8 cellular contexts compared by ENCODE assay signal in the genomic region with DNA sequence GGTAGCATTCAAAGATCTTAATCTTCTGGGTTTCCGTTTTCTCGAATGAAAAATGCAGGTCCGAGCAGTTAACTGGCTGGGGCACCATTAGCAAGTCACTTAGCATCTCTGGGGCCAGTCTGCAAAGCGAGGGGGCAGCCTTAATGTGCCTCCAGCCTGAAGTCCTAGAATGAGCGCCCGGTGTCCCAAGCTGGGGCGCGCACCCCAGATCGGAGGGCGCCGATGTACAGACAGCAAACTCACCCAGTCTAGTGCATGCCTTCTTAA. TPM values are rescaled to one million over a fixed set of nuclear protein-coding genes. Genes with fewer than 3 reads are reported as not detected.
DNase-seq lines count a peak whose midpoint lies in the region; ATAC-seq and TF ChIP-seq lines count a peak whose summit lies in the region.

A gene (minus strand): TSS at position 235 of the 267 bp plus-strand sequence. CDS start 34,833 bp downstream, outside the sequence.

- peaks cover 10% of the 10 kb centered on the region in 2 experiments for H3K36me3 ChIP-seq in SK-N-SH (replicated peaks in 1 of 2; ENCODE audit: control insufficient read depth in 1 of 2, insufficient read depth in 2 of 2, low read length in 1 of 2)
- peaks cover 4 to 8% of the 10 kb centered on the region in 2 donors for H3K36me3 ChIP-seq in stomach smooth muscle (ENCODE audit: control insufficient read depth in 2 of 2, insufficient read depth in 2 of 2, low read length in 2 of 2)

- TF ChIP-seq EP300 in SK-N-SH (IDR thresholded peaks at IDR 0.05; ENCODE audit: borderline replicate concordance in 1 of 2, low read depth in 1 of 2, low read length in 1 of 2) = no peak

- H3K9me2 ChIP-seq in SK-N-SH = no peaks in the 10 kb centered on the region

- H3K27me3 ChIP-seq in SK-N-SH (ENCODE audit: insufficient read depth) (no peaks in the 10 kb centered on the region), stomach smooth muscle (ENCODE audit: control insufficient read depth in 1 of 2, insufficient read depth in 2 of 2, low read length in 2 of 2) (no peaks in the 10 kb centered on the region)

- no peaks in the 10 kb centered on the region for H3K9me3 ChIP-seq in SK-N-SH
- no peaks in the 10 kb centered on the region for H3K9me3 ChIP-seq in stomach smooth muscle (ENCODE audit: control insufficient read depth in 2 of 2, low read length in 2 of 2)

- no peak for DNase-seq in SK-N-SH
- no peak for DNase-seq in immature natural killer cell
- no peak for DNase-seq in NCI-H2081 treated with DMSO at 0.1 percent for 48 hours (lab: John Stamatoyannopoulos, UW)
- no peak for DNase-seq in A172 (ENCODE audit: low spot score)
- DNase-seq in DMS153 (lab: John Stamatoyannopoulos, UW) = no peak

- H3K27ac ChIP-seq in SK-N-SH (ENCODE audit: low read depth in 2 of 2, low read length in 1 of 2) (peak within 1 kb of the TSS; percentile 88 to 89), stomach smooth muscle (ENCODE audit: low read length) (peak within 1 kb of the TSS; percentile 99)

- peaks cover 12% of the 10 kb centered on the region; the same call in 1 of the 2 replicates for H4K20me1 ChIP-seq in SK-N-SH (ENCODE audit: insufficient read depth)

- no peaks in the 10 kb centered on the region for H3K9me3 Mint-ChIP-seq in activated naive CD8-positive, alpha-beta T cell (ENCODE audit: low read depth)
- peaks cover 0 to 3% (median 0%) of the 10 kb centered on the region in 6 donors for H3K9me3 Mint-ChIP-seq in immature natural killer cell

- peak within 1 kb of the TSS; percentile 98 for H3K4me3 Mint-ChIP-seq in activated naive CD8-positive, alpha-beta T cell
- H3K4me3 Mint-ChIP-seq in immature natural killer cell = peak within 1 kb of the TSS; percentile 86 to 100 (median 99)

- peaks cover 6% of the 10 kb centered on the region for H3F3A ChIP-seq in SK-N-SH (replicated peaks; ENCODE audit: insufficient read depth)

- H3K4me1 Mint-ChIP-seq in activated naive CD8-positive, alpha-beta T cell (ENCODE audit: low read depth) = peaks cover 41% of the 10 kb centered on the region
- peaks cover 47 to 65% of the 10 kb centered on the region in 2 donors for H3K4me1 Mint-ChIP-seq in immature natural killer cell

- peak within 1 kb of the TSS; percentile 99 for H2AFZ ChIP-seq in SK-N-SH (ENCODE audit: low read depth)

- TF ChIP-seq CTCF in SK-N-SH (IDR thresholded peaks at IDR 0.05) = no peak

- no peak for ATAC-seq in SK-N-SH treated with all-trans-retinoic acid at 6 μM for 48 hours

- peaks cover 41% of the 10 kb centered on the region for H3K79me2 ChIP-seq in SK-N-SH (ENCODE audit: insufficient read depth)

- WGBS in SK-N-SH (ENCODE audit: low lambda C conversion rate) = under 1% methylated on average over 7 of the region's 11 CpGs

- H3K27me3 Mint-ChIP-seq in activated naive CD8-positive, alpha-beta T cell = no peaks in the 10 kb centered on the region
- peaks cover 33 to 50% (median 41%) of the 10 kb centered on the region in 3 donors for H3K27me3 Mint-ChIP-seq in immature natural killer cell (ENCODE audit: low read depth in 3 of 3)

- peaks cover 38% of the 10 kb centered on the region for H3K36me3 Mint-ChIP-seq in activated naive CD8-positive, alpha-beta T cell
- peaks cover 47 to 49% (median 49%) of the 10 kb centered on the region in 3 donors for H3K36me3 Mint-ChIP-seq in immature natural killer cell

- H3K9ac ChIP-seq in SK-N-SH = peak within 1 kb of the TSS; percentile 95
- peak within 1 kb of the TSS; percentile 97 to 98 for H3K9ac ChIP-seq in stomach smooth muscle (ENCODE audit: low read length in 2 of 2)

- H3K4me2 ChIP-seq in SK-N-SH = peak within 1 kb of the TSS; percentile 66

- CTCF ChIA-PET in SK-N-SH (lab: Yijun Ruan, JAX) = interaction anchor here (0.6 to 11.4 kb wide), 13 partner anchors 12 to 174 kb away, joined by 3 to 117 read pairs (median 4); a partner anchor contains a TSS

- peak within 1 kb of the TSS; percentile 100 for H3K27ac Mint-ChIP-seq in activated naive CD8-positive, alpha-beta T cell
- peak within 1 kb of the TSS; percentile 100 for H3K27ac Mint-ChIP-seq in immature natural killer cell

- TF ChIP-seq RAD21 in SK-N-SH (IDR thresholded peaks at IDR 0.05; ENCODE audit: low read length) = peak; percentile 8; the same call in 1 of the 2 replicates

- peak within 1 kb of the TSS; percentile 74 to 99 for H3K4me3 ChIP-seq in SK-N-SH (ENCODE audit: low read depth in 2 of 2, low read length in 1 of 2)
- peak within 1 kb of the TSS; percentile 94 to 98 for H3K4me3 ChIP-seq in stomach smooth muscle (ENCODE audit: low read length in 2 of 2)

- POLR2A ChIA-PET in SK-N-SH (lab: Yijun Ruan, JAX) = interaction anchor here (1.0 to 2.5 kb wide), 4 partner anchors 17 to 48 kb away, joined by 3 to 16 read pairs (median 8); a partner anchor contains a TSS

- H3K4me1 ChIP-seq in SK-N-SH (ENCODE audit: control insufficient read depth in 1 of 2, insufficient read depth in 2 of 2, low read depth in 1 of 2, low read length in 1 of 2) (no peaks in the 10 kb centered on the region; a peak in 1 of 4 replicates), stomach smooth muscle (ENCODE audit: control insufficient read depth, insufficient read depth, low read length) (peaks cover 2% of the 10 kb centered on the region)

TF ChIP-seq in SK-N-SH, 30 proteins besides CTCF, POLR2A, EP300 and RAD21:
- TF ChIP-seq TAF1 (IDR thresholded peaks at IDR 0.05; ENCODE audit: borderline replicate concordance, low read depth, low read length) (no peak), TCF12 (IDR thresholded peaks at IDR 0.05) (0 out of 2 replicates have a peak, but pooled peaks have one; percentile 4)

TF ChIP-seq in SK-N-SH treated with all-trans-retinoic acid at 6 μM for 48 hours, 23 proteins besides CTCF, POLR2A, EP300 and RAD21:
- TF ChIP-seq GLIS3 (CRISPR knock-in tag; IDR thresholded peaks at IDR 0.05) (no peak), TCF4 (CRISPR knock-in tag; IDR thresholded peaks at IDR 0.05; ENCODE audit: borderline replicate concordance) (no peak), ZNF8 (CRISPR knock-in tag; IDR thresholded peaks at IDR 0.05) (no peak), ZNF70 (CRISPR knock-in tag; IDR thresholded peaks at IDR 0.05) (no peak), ZC3H10 (CRISPR knock-in tag; IDR thresholded peaks at IDR 0.05) (no peak), ZFP30 (CRISPR knock-in tag; IDR thresholded peaks at IDR 0.05) (no peak), ESRRG (CRISPR knock-in tag; IDR thresholded peaks at IDR 0.05) (no peak)

RNA-seq across cellular contexts. Expression of the gene that starts here (rescaled TPM):
- polyA plus RNA-seq in SK-N-SH (2012; rRNA removed) (0.13 and 0.31 TPM in 2 replicates), immature natural killer cell (10 to 100 TPM; 24.8 to 49.1 (median 41.4) TPM)
- 0.01 and 0.04 TPM in 2 replicates for polyA plus RNA-seq in SK-N-SH (2012; cell fraction: cytosol; rRNA removed)
- 1.1 and 1.7 TPM in 2 replicates for polyA plus RNA-seq in SK-N-SH (2012; cell fraction: nucleus; rRNA removed)
- not detected in 2 replicates for total RNA-seq in A172 (2014; rRNA removed; shearing (Covaris generic))

Comparison
In these comparisons a context has a peak if more than half of its experiments do, and no peak if none do; other contexts are left out.
1. RNA of the gene that starts here (polyA plus RNA-seq): 24.8 to 49.1 TPM in immature natural killer cell; 0.01 to 1.7 TPM in SK-N-SH; every median in the first group is over 4 times any median in the second.